ENCODE assay signal across 8 cellular contexts in the genomic region with DNA sequence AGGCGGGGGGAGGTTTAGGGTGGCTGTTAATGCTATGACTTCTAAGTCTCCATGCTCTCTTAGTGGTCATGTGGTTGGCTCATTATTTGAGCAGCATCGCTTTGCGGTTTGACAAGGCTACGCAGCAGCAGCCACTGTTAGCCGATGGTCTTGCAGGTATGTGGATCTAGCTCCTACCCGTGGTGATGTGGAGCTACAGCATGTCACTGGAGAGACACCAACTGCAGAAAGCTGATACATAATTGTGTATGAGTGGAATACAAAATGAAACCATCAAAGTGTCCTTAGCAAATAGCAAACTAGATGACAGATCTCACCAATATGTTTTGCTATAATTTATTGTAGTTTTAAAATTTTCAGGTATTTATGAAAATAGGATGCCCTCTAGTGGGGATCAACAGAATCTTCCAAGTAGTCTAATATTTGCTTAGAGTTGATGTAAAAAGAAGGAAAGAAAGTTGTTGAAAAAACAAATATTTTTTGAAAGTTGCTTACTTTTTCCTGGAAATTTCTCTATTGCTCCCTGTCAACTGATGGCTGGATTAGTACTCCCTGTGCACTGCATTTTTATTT.
A peak's percentile ranks its signal among the peaks of the same experiment; 100 is the strongest.
DNase-seq lines count a peak whose midpoint lies in the region; ATAC-seq and TF ChIP-seq lines count a peak whose summit lies in the region.

No MANE protein-coding gene starts in this region.

- ATAC-seq in HG03469 (IDR thresholded peaks at IDR 0.05; ENCODE audit: unreplicated experiment), result peak; percentile 100
- ATAC-seq in naive thymus-derived CD8-positive, alpha-beta T cell, result no peak

- DNase-seq in G401 (ENCODE audit: low spot score) (peak; percentile 83), GM20000 (ENCODE audit: low spot score) (peak; percentile 40), NCI-H446 (lab: John Stamatoyannopoulos, UW) (peak; percentile 84 to 91), cardiac septum (ENCODE audit: low spot score) (peak; percentile 75), pulmonary artery endothelial cell (ENCODE audit: low read depth, low spot score) (peak; percentile 75)
- DNase-seq in activated naive CD8-positive, alpha-beta T cell treated with anti-CD3 and anti-CD28 coated beads for 36 hours, result peak; percentile 18
- no peak for DNase-seq in naive thymus-derived CD8-positive, alpha-beta T cell

- POLR2A ChIA-PET in naive thymus-derived CD8-positive, alpha-beta T cell (lab: Charles Lee), result no interaction called here

- H3K4me1 Mint-ChIP-seq in activated naive CD8-positive, alpha-beta T cell treated with anti-CD3 and anti-CD28 coated beads for 36 hours, result no peaks in the 10 kb centered on the region
- no peaks in the 10 kb centered on the region for H3K4me1 Mint-ChIP-seq in naive thymus-derived CD8-positive, alpha-beta T cell

- intact Hi-C loops in cardiac septum (cut with DNase I), result loop anchor here (2.0 kb wide), 1 partner anchor 201 kb away; no protein-coding TSS in a partner anchor

- peaks cover 4% of the 10 kb centered on the region for H3K9me3 Mint-ChIP-seq in activated naive CD8-positive, alpha-beta T cell treated with anti-CD3 and anti-CD28 coated beads for 36 hours
- peaks cover 0 to 10% (median 0%) of the 10 kb centered on the region in 9 donors for H3K9me3 Mint-ChIP-seq in naive thymus-derived CD8-positive, alpha-beta T cell

- no peaks in the 10 kb centered on the region for H3K36me3 Mint-ChIP-seq in activated naive CD8-positive, alpha-beta T cell treated with anti-CD3 and anti-CD28 coated beads for 36 hours
- H3K36me3 Mint-ChIP-seq in naive thymus-derived CD8-positive, alpha-beta T cell, result no peaks in the 10 kb centered on the region

- H3K4me3 Mint-ChIP-seq in activated naive CD8-positive, alpha-beta T cell treated with anti-CD3 and anti-CD28 coated beads for 36 hours, result no peak overlapping the region
- no peak overlapping the region for H3K4me3 Mint-ChIP-seq in naive thymus-derived CD8-positive, alpha-beta T cell

- peak; percentile 81 for TF ChIP-seq CTCF in GM20000 (IDR thresholded peaks at IDR 0.05; ENCODE audit: extremely low read depth, missing control alignments)

- in situ Hi-C loops in G401 (cut with HindIII; ENCODE audit: low sequenced_read_pairs), result no loop called here

- H3K27ac Mint-ChIP-seq in activated naive CD8-positive, alpha-beta T cell treated with anti-CD3 and anti-CD28 coated beads for 36 hours, result no peak overlapping the region
- H3K27ac Mint-ChIP-seq in naive thymus-derived CD8-positive, alpha-beta T cell, result no peak overlapping the region

- H3K27me3 Mint-ChIP-seq in activated naive CD8-positive, alpha-beta T cell treated with anti-CD3 and anti-CD28 coated beads for 36 hours, result no peaks in the 10 kb centered on the region
- H3K27me3 Mint-ChIP-seq in naive thymus-derived CD8-positive, alpha-beta T cell, result no peaks in the 10 kb centered on the region

Comparison
In these comparisons a context has a peak if more than half of its experiments do, and no peak if none do; other contexts are left out.
1. DNase-seq: peak in G401 (single experiment), GM20000 (single experiment), NCI-H446 (2 of 2), activated naive CD8-positive, alpha-beta T cell treated with anti-CD3 and anti-CD28 coated beads for 36 hours (single experiment), cardiac septum (single experiment) and pulmonary artery endothelial cell (single experiment); none in naive thymus-derived CD8-positive, alpha-beta T cell (0 of 10).